In the genomic region with DNA sequence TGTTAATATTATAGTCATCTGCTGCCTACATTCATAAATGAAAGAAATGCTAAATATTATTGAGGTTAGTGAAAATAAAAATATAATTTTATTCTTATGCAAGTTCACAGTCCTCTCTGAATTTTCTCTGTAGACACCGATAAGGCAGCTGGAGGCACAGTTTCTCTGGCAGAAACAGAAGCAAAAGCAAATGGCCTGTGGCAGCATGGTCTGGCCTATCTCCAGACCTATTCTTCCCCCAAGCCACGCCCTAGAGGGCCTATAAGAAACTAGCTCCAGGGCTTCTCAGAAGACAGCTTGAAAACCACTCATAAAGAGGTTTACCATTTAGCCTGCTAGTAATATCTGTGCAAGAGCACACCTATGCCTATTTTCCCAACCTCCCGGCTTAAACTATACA, we compare ENCODE assay signal across 11 cellular contexts.
"Had no signal": no experiment of that assay in that cellular context is flagged by ENCODE, and none has a peak within 500 bp of the region (broad histone marks: within the 10 kb centered on the region; RNA-seq: fewer than 3 reads in every experiment).

No MANE protein-coding gene starts in this region.

- ATAC-seq: foreskin keratinocyte, right cardiac atrium had no signal

- DNase-seq: activated naive CD4-positive, alpha-beta T cell treated with anti-CD3 and anti-CD28 coated beads, Interleukin-2, amount 10 ng/mL, durations not matched to agents 7 days and 5 days; adrenal gland; caudate nucleus; colonic mucosa; foreskin keratinocyte; head of caudate nucleus; mammary epithelial cell; occipital lobe; right cardiac atrium; small intestine; thyroid gland had no signal
